In the genomic region with DNA sequence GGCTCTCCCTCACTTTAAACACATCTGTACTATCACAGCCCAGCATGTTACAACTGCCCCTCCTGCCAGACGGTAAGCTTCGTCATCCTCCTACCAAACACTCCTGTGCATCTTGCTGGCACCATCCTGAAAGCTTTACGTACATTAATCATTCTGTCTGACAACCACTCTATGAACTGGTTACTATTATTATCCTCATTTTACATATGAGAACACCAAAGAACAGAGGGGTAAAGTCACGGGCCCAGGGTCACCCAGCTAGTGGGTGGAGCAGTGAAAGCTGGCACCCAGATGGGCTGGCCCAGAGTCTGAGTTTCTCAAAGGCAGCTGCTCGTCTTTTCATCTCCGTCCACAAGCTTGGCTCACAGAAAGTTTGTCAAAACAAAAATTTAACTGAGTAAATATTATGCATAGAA, we compare ENCODE assay signal across 11 cellular contexts. TPM values are rescaled to one million over a fixed set of nuclear protein-coding genes. Genes with fewer than 3 reads are reported as not detected.
DNase-seq lines count a peak whose midpoint lies in the region; ATAC-seq, FAIRE-seq and TF ChIP-seq lines count a peak whose summit lies in the region.
"Had no signal": no experiment of that assay in that cellular context is flagged by ENCODE, and none has a peak within 500 bp of the region (broad histone marks: within the 10 kb centered on the region; RNA-seq: fewer than 3 reads in every experiment).

No MANE protein-coding gene starts in this region.

- ATAC-seq in A549 (no peak), GM21717 (IDR thresholded peaks at IDR 0.05; ENCODE audit: unreplicated experiment) (no peak), GM21737 (IDR thresholded peaks at IDR 0.05; ENCODE audit: unreplicated experiment) (no peak), GM18519 (IDR thresholded peaks at IDR 0.05; ENCODE audit: low FRiP score, unreplicated experiment) (no peak)
- ATAC-seq in naive thymus-derived CD8-positive, alpha-beta T cell, result no peak

- 56% methylated on average over 6 of the region's 6 CpGs for WGBS in A549 (ENCODE audit: missing lambda C conversion rate)

- H3K27ac ChIP-seq in A549 (peak overlapping the region; percentile 7 to 19; a peak in 2 of 6 replicates), caudate nucleus (ENCODE audit: low read depth, low read length) (peak overlapping the region; percentile 58)
- H3K27ac ChIP-seq: PC-9 had no signal

- POLR2A ChIA-PET in A549 (lab: Yijun Ruan, JAX), result no interaction called here
- POLR2A ChIA-PET in naive thymus-derived CD8-positive, alpha-beta T cell (lab: Charles Lee), result interaction anchor here (0.9 kb wide), 1 partner anchor 29 kb away, joined by 3 read pairs; a partner anchor contains a TSS

- no peak for TF ChIP-seq POLR2A in A549 (IDR thresholded peaks at IDR 0.05; ENCODE audit: low read length)

- no peak for TF ChIP-seq RAD21 in A549 (conservative IDR thresholded peaks at IDR 0.05 in 1 of 2, IDR thresholded peaks at IDR 0.05 in 1 of 2)

- no peak overlapping the region for H3K4me2 ChIP-seq in A549

- FAIRE-seq in A549 (lab: Jason Lieb, UNC), result no peak

- peaks cover 26% of the 10 kb centered on the region for H3K4me1 ChIP-seq in A549

- no peaks in the 10 kb centered on the region for H3K27me3 Mint-ChIP-seq in naive thymus-derived CD8-positive, alpha-beta T cell

- no peak for TF ChIP-seq EP300 in A549 (IDR thresholded peaks at IDR 0.05)

- H3K4me3 ChIP-seq in A549, result no peak overlapping the region
- H3K4me3 ChIP-seq: PC-9 had no signal

- DNase-seq in A549 (ENCODE audit: low read depth in 1 of 2, low spot score in 1 of 2), result no peak
- DNase-seq in NAMALWA (ENCODE audit: low spot score), result peak; percentile 19
- peak in 5 of 61 donors; percentile 15 to 60 (median 36) for DNase-seq in caudate nucleus (lab: John Stamatoyannopoulos, UW)
- DNase-seq in naive thymus-derived CD8-positive, alpha-beta T cell, result no peak
- no peak for DNase-seq in NCI-H524 (lab: John Stamatoyannopoulos, UW)
- DNase-seq: NCI-H1417 treated with DMSO at 0.1 percent for 48 hours had no signal

- peak overlapping the region in 1 of 10 donors; percentile 2 for H3K4me3 Mint-ChIP-seq in naive thymus-derived CD8-positive, alpha-beta T cell
- H3K4me3 Mint-ChIP-seq: neural crest cell had no signal

- CTCF ChIA-PET in A549 (lab: Yijun Ruan, JAX), result interaction anchor here (0.7 kb wide), 1 partner anchor 57 kb away, joined by 3 read pairs; no protein-coding TSS in a partner anchor

- peak overlapping the region in 6 of 10 donors; percentile 0 to 92 (median 62) for H3K27ac Mint-ChIP-seq in naive thymus-derived CD8-positive, alpha-beta T cell

- no peak for TF ChIP-seq CTCF in A549 (IDR thresholded peaks at IDR 0.05)

- peaks cover 0 to 25% (median 5%) of the 10 kb centered on the region in 3 donors for H3K36me3 Mint-ChIP-seq in naive thymus-derived CD8-positive, alpha-beta T cell

- no peaks in the 10 kb centered on the region for H3K9me3 ChIP-seq in A549

- H3K9me3 Mint-ChIP-seq in naive thymus-derived CD8-positive, alpha-beta T cell, result no peaks in the 10 kb centered on the region
- H3K9me3 Mint-ChIP-seq: neural crest cell had no signal

- H3K4me1 Mint-ChIP-seq in naive thymus-derived CD8-positive, alpha-beta T cell, result peaks cover 22 to 52% (median 34%) of the 10 kb centered on the region in 4 donors

TF ChIP-seq in A549, 52 proteins besides CTCF, POLR2A, EP300 and RAD21:
- TF ChIP-seq NR3C1 (IDR thresholded peaks at IDR 0.05) (no peak), PHF8 (IDR thresholded peaks at IDR 0.05; ENCODE audit: borderline replicate concordance, low read depth) (no peak), ESRRA (IDR thresholded peaks at IDR 0.05; ENCODE audit: borderline replicate concordance, low read length) (no peak)

RNA-seq across cellular contexts. Expression of a gene that starts 9.6 kb away (rescaled TPM):
- polyA plus RNA-seq in A549 (2011; rRNA removed) (7.4 and 10.7 TPM in 2 replicates), A549 (2017; fragmentation: RNase III; extraction: RNeasy Plus Mini Kit Qiagen cat#74134 plus additional on column Dnase treatment) (5.5 to 7.8 TPM (median 7.6 TPM) in 3 replicates)
- 6.2 and 9.3 TPM in 2 replicates for polyA plus RNA-seq in A549 (2012; cell fraction: cytosol; rRNA removed)
- polyA plus RNA-seq in A549 (2012; cell fraction: nucleus; rRNA removed), result 60.0 and 83.9 TPM in 2 replicates
- polyA minus RNA-seq in A549 (2011; rRNA and poly(A)+ RNA removed), result 16.1 and 26.2 TPM in 2 replicates
- total RNA-seq in naive thymus-derived CD8-positive, alpha-beta T cell, result 100 to 1,000 TPM; 173 to 186 TPM
- 1 to 10 TPM; 2.6 to 7.2 (median 2.6) TPM for polyA plus RNA-seq in naive thymus-derived CD8-positive, alpha-beta T cell

RNA-seq across cellular contexts. Expression of a gene that starts 29.8 kb away (rescaled TPM):
- polyA plus RNA-seq in A549 (2011; rRNA removed) (3.5 and 4.0 TPM in 2 replicates), A549 (2017; fragmentation: RNase III; extraction: RNeasy Plus Mini Kit Qiagen cat#74134 plus additional on column Dnase treatment) (3.1 to 3.9 TPM (median 3.2 TPM) in 3 replicates)
- 7.5 and 9.6 TPM in 2 replicates for polyA plus RNA-seq in A549 (2012; cell fraction: cytosol; rRNA removed)
- polyA plus RNA-seq in A549 (2012; cell fraction: nucleus; rRNA removed), result 16.8 and 17.1 TPM in 2 replicates
- polyA minus RNA-seq in A549 (2011; rRNA and poly(A)+ RNA removed), result 2.1 and 3.6 TPM in 2 replicates
- total RNA-seq in naive thymus-derived CD8-positive, alpha-beta T cell, result 1 to 10 TPM; 5.5 to 6.2 TPM
- polyA plus RNA-seq in naive thymus-derived CD8-positive, alpha-beta T cell, result 1 to 10 TPM; 2.6 to 3.3 (median 3.0) TPM
